Comparison of ENCODE assay signal across 1 cellular context in genomic region chr16:50806099-50807062, GRCh38.
TF ChIP-seq lines count a peak whose summit lies in the region.

No MANE protein-coding gene starts in this region.

TF ChIP-seq in HepG2, 621 proteins besides CTCF, POLR2A, EP300 and RAD21 (continued from another document):
- TF ChIP-seq AHDC1 (CRISPR knock-in tag; IDR thresholded peaks at IDR 0.05; ENCODE audit: borderline replicate concordance) (no peak), ZBTB42 (CRISPR knock-in tag; IDR thresholded peaks at IDR 0.05) (no peak), HMG20A (CRISPR knock-in tag; IDR thresholded peaks at IDR 0.05; ENCODE audit: borderline replicate concordance) (no peak), ZNF264 (CRISPR knock-in tag; IDR thresholded peaks at IDR 0.05) (no peak), MTA3 (CRISPR knock-in tag; IDR thresholded peaks at IDR 0.05) (no peak), ZNF446 (CRISPR knock-in tag; IDR thresholded peaks at IDR 0.05) (no peak), HNRNPL (IDR thresholded peaks at IDR 0.05; ENCODE audit: low read depth, low read length) (no peak), RELA (CRISPR knock-in tag; IDR thresholded peaks at IDR 0.05) (no peak), THAP7 (CRISPR knock-in tag; IDR thresholded peaks at IDR 0.05) (0 out of 2 replicates have a peak, but pooled peaks have one; percentile 75), ZUFSP (CRISPR knock-in tag; IDR thresholded peaks at IDR 0.05; ENCODE audit: borderline replicate concordance) (no peak)
